In the genomic region with DNA sequence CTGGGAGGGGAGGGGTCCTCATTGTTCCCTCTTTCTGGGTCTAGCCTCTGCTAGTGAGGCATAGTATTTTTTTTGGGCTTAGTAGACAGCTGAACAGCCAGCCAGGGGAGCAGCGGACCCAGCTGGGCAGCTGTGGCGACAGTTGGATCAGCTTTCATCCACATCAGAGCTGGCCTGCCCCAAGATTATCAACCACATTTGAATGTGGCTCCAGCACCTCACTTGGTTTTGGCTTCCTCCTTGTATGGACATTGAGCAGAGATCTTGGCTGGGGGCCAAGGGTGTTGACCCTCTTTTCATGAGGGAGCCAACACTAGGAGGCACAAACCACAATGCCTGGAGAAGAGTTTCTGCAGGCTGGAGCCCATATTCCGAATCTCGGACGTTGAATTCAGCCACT, we compare ENCODE assay signal across 1 cellular context.
TF ChIP-seq lines count a peak whose summit lies in the region.

No MANE protein-coding gene starts in this region.

TF ChIP-seq in GM12878, 131 proteins besides CTCF, POLR2A, EP300 and RAD21 (continued from another document):
- TF ChIP-seq, protein P1, sequence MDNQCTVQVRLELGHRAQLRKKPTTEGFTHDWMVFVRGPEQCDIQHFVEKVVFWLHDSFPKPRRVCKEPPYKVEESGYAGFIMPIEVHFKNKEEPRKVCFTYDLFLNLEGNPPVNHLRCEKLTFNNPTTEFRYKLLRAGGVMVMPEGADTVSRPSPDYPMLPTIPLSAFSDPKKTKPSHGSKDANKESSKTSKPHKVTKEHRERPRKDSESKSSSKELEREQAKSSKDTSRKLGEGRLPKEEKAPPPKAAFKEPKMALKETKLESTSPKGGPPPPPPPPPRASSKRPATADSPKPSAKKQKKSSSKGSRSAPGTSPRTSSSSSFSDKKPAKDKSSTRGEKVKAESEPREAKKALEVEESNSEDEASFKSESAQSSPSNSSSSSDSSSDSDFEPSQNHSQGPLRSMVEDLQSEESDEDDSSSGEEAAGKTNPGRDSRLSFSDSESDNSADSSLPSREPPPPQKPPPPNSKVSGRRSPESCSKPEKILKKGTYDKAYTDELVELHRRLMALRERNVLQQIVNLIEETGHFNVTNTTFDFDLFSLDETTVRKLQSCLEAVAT (IDR thresholded peaks at IDR 0.05) = no peak
- TF ChIP-seq NFIC (IDR thresholded peaks at IDR 0.05; ENCODE audit: low read depth, low read length) (no peak), FOXM1 (IDR thresholded peaks at IDR 0.05; ENCODE audit: low read depth, low read length) (no peak), BCL11A (IDR thresholded peaks at IDR 0.05; ENCODE audit: low read depth, low read length) (no peak)
- TF ChIP-seq, protein P2, sequence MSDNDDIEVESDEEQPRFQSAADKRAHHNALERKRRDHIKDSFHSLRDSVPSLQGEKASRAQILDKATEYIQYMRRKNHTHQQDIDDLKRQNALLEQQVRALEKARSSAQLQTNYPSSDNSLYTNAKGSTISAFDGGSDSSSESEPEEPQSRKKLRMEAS (IDR thresholded peaks at IDR 0.05; ENCODE audit: low read depth, low read length) = no peak
